ENCODE assay signal across 9 cellular contexts in the genomic region with DNA sequence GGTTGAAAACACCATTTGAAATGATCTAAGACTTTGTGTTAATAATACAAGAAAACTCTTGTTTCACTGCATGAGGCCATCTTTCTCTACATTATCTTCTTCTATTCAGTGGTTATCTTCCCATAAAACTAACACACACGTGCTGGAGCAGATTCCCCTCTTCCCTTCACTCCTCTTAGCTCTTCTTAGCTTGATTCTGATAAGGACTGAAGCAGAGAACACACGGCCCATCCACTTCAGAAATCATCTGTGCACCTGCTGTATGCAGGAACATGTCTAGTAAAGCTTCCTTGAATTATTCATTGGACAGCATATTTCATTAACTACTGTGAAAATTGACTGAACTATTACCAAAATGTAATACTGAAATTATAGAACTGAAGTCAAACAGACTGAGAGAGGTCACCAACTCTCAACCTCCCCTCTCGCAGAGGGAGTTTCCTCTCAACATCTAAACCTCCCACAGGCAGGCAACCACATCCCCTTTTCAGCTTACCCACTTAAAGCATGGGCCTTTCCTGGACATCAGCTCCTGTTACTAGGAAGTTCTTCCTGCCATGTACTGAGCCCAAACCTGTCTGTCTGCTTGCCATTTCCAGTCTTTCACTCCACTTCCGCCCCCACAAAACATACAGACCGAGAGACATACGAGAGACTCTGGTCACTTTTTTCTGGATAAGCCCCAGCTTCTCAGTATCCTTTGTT.
A peak's percentile ranks its signal among the peaks of the same experiment; 100 is the strongest.
DNase-seq lines count a peak whose midpoint lies in the region; ATAC-seq, FAIRE-seq and TF ChIP-seq lines count a peak whose summit lies in the region.
"Had no signal": no experiment of that assay in that cellular context is flagged by ENCODE, and none has a peak within 500 bp of the region (broad histone marks: within the 10 kb centered on the region; RNA-seq: fewer than 3 reads in every experiment).

No MANE protein-coding gene starts in this region.

- H3K27ac ChIP-seq in GM12878 (ENCODE audit: control insufficient read depth, insufficient read depth) (peak overlapping the region; percentile 83), PC-9 (no peak overlapping the region)
- H3K27ac ChIP-seq: breast epithelium had no signal

- DNase-seq in KG1 (lab: John Stamatoyannopoulos, UW) (peak; percentile 65), GM12878 (ENCODE audit: low read depth, low spot score) (peak; percentile 75), NCI-H226 (no peak), HEK293T (ENCODE audit: extremely low spot score) (no peak), NCI-H1694 treated with DMSO at 0.1 percent for 48 hours (lab: John Stamatoyannopoulos, UW) (no peak), PC-9 (no peak)

- 0% methylated on average over 6 of the region's 6 CpGs for WGBS in GM12878 (ENCODE audit: insufficient coverage, insufficient replicate concordance, low lambda C conversion rate, missing lambda C conversion rate)

- BruUV-seq in GM12878 (replicated peaks; lab: Mats Ljungman, UMichigan), result no TSS peak
- no TSS peak for BruUV-seq in PC-9 (replicated peaks; lab: Mats Ljungman, UMichigan)

- RAD21 ChIA-PET in GM12878 (lab: Charles Lee; ENCODE audit: unreplicated experiment), result interaction anchor here (1.0 to 1.9 kb wide), 3 partner anchors 9 to 64 kb away, joined by 3 to 6 read pairs (median 4); no protein-coding TSS in a partner anchor

- peak; percentile 96 for FAIRE-seq in GM12878 (lab: Jason Lieb, UNC)

- no peak overlapping the region for H3K4me3 ChIP-seq in GM12878
- no peak overlapping the region for H3K4me3 ChIP-seq in PC-9
- H3K4me3 ChIP-seq: breast epithelium had no signal

- in situ Hi-C loops in GM12878 (cut with MboI), result no loop called here

- peaks cover 6% of the 10 kb centered on the region for H3F3A ChIP-seq in PC-9 (ENCODE audit: insufficient read depth, low read depth)

- H3K36me3 ChIP-seq in GM12878 (ENCODE audit: control insufficient read depth in 2 of 2, insufficient read depth in 2 of 2, low read length in 1 of 2) (no peaks in the 10 kb centered on the region), PC-9 (ENCODE audit: low read depth) (no peaks in the 10 kb centered on the region)
- H3K36me3 ChIP-seq: breast epithelium had no signal

- TF ChIP-seq POLR2A in GM12878 (IDR thresholded peaks at IDR 0.05; ENCODE audit: low read depth, low read length), result no peak

- SMC1A ChIA-PET in GM12878 (lab: Charles Lee; ENCODE audit: uncharacterized antibody, unreplicated experiment), result interaction anchor here (1.0 to 2.2 kb wide), 6 partner anchors 9 to 214 kb away, joined by 3 to 11 read pairs (median 4); no protein-coding TSS in a partner anchor

- H3K4me1 ChIP-seq in GM12878 (ENCODE audit: control insufficient read depth, insufficient read depth, low read length) (peaks cover 23% of the 10 kb centered on the region), PC-9 (replicated peaks; ENCODE audit: insufficient read depth) (peaks cover 10% of the 10 kb centered on the region)
- H3K4me1 ChIP-seq: breast epithelium had no signal

- peak; percentile 21 to 51; a peak in 1 of 4 replicates for TF ChIP-seq EP300 in GM12878 (IDR thresholded peaks at IDR 0.05; ENCODE audit: borderline replicate concordance in 1 of 2, control insufficient read depth in 1 of 2, low read depth in 2 of 2, low read length in 2 of 2)

- H3K79me2 ChIP-seq in GM12878 (ENCODE audit: control insufficient read depth, insufficient read depth, low read length), result no peaks in the 10 kb centered on the region
- no peaks in the 10 kb centered on the region for H3K79me2 ChIP-seq in PC-9 (ENCODE audit: low read depth)

- ATAC-seq in GM18499 (IDR thresholded peaks at IDR 0.05; ENCODE audit: insufficient read depth, unreplicated experiment) (peak; percentile 86), GM21717 (IDR thresholded peaks at IDR 0.05; ENCODE audit: unreplicated experiment) (peak; percentile 87), GM12878 (peak; percentile 99)

- H3K9ac ChIP-seq in GM12878 (ENCODE audit: control insufficient read depth, insufficient read depth, low read length), result no peak overlapping the region

- POLR2A ChIA-PET in GM12878 (lab: Charles Lee) (interaction anchor here (0.5 to 1.0 kb wide), 2 partner anchors 30 to 98 kb away, joined by 3 read pairs; no protein-coding TSS in a partner anchor), HEK293T (lab: Yijun Ruan, JAX) (no interaction called here), PC-9 (lab: Charles Lee; ENCODE audit: unreplicated experiment) (no interaction called here)

- H2AFZ ChIP-seq in GM12878 (ENCODE audit: control insufficient read depth, low read depth, low read length), result no peak overlapping the region
- no peak overlapping the region for H2AFZ ChIP-seq in PC-9

- H3K4me2 ChIP-seq in GM12878 (ENCODE audit: control insufficient read depth, insufficient read depth) (peak overlapping the region; percentile 12), PC-9 (no peak overlapping the region)

- H3K9me2 ChIP-seq in PC-9 (ENCODE audit: insufficient read depth), result no peaks in the 10 kb centered on the region

- TF ChIP-seq CTCF in GM12878 (IDR thresholded peaks at IDR 0.05 in 2 of 3, conservative IDR thresholded peaks at IDR 0.05 in 1 of 3; ENCODE audit: control insufficient read depth in 2 of 3, extremely low read depth in 1 of 3, insufficient read depth in 1 of 3, low read depth in 3 of 3, low read length in 3 of 3) (no peak), PC-9 (conservative IDR thresholded peaks at IDR 0.05) (no peak)

- no peaks in the 10 kb centered on the region for H4K20me1 ChIP-seq in GM12878 (ENCODE audit: control insufficient read depth, insufficient read depth)
- H4K20me1 ChIP-seq in PC-9 (ENCODE audit: insufficient read depth), result no peaks in the 10 kb centered on the region

- TF ChIP-seq RAD21 in GM12878 (IDR thresholded peaks at IDR 0.05; ENCODE audit: insufficient read depth, low read depth, low read length), result no peak

- CTCF ChIA-PET in GM12878 (lab: Yijun Ruan, JAX), result interaction anchor here (0.9 to 1.6 kb wide), 5 partner anchors 14 to 215 kb away, joined by 3 to 4 read pairs (median 3); no protein-coding TSS in a partner anchor
- CTCF ChIA-PET in HEK293T (lab: Yijun Ruan, JAX), result no interaction called here
- CTCF ChIA-PET in PC-9 (lab: Charles Lee), result no interaction called here

- H3K9me3 ChIP-seq in GM12878 (replicated peaks; ENCODE audit: control insufficient read depth, insufficient read depth, low read length), result peaks cover 5% of the 10 kb centered on the region; the same call in 2 of the 3 replicates
- H3K9me3 ChIP-seq in PC-9 (ENCODE audit: insufficient read depth, low read depth), result no peaks in the 10 kb centered on the region
- H3K9me3 ChIP-seq: breast epithelium had no signal

- no peaks in the 10 kb centered on the region for H3K27me3 ChIP-seq in GM12878 (replicated peaks in 1 of 2; ENCODE audit: control insufficient read depth in 2 of 2, insufficient read depth in 2 of 2, low read length in 1 of 2)
- no peaks in the 10 kb centered on the region for H3K27me3 ChIP-seq in PC-9 (ENCODE audit: insufficient read depth, low read depth)
- H3K27me3 ChIP-seq: breast epithelium had no signal

- intact Hi-C loops in GM12878 (cut with micrococcal nuclease; ENCODE audit: unreplicated experiment), result loop anchor here (5.0 kb wide), 1 partner anchor 219 kb away; the partner anchor contains the start of gene GJB2
- intact Hi-C loops in PC-9 (cut with micrococcal nuclease; ENCODE audit: unreplicated experiment), result loop anchor here (10.0 kb wide), 1 partner anchor 73 kb away; no protein-coding TSS in a partner anchor

TF ChIP-seq in GM12878, 131 proteins besides CTCF, POLR2A, EP300 and RAD21 (continues in another document):
- TF ChIP-seq CBFB (IDR thresholded peaks at IDR 0.05; ENCODE audit: low read depth), result 0 out of 2 replicates have a peak, but pooled peaks have one; percentile 65
- TF ChIP-seq SMARCA5 (IDR thresholded peaks at IDR 0.05), result 0 out of 2 replicates have a peak, but pooled peaks have one; percentile 19
- TF ChIP-seq BHLHE40 (IDR thresholded peaks at IDR 0.05; ENCODE audit: borderline replicate concordance in 1 of 2, low read depth in 2 of 2, low read length in 1 of 2), result 0 out of 4 replicates have a peak, but pooled peaks of 1 of the 2 experiments have one; percentile 8
- TF ChIP-seq IKZF1 (conservative IDR thresholded peaks at IDR 0.05), result peak; percentile 91
- TF ChIP-seq FOXK2 (IDR thresholded peaks at IDR 0.05), result no peak
- peak; percentile 89 to 91 for TF ChIP-seq IKZF2 (IDR thresholded peaks at IDR 0.05)
- peak; percentile 75; the same call in 1 of the 2 replicates for TF ChIP-seq DPF2 (IDR thresholded peaks at IDR 0.05)
- TF ChIP-seq NR2F1 (conservative IDR thresholded peaks at IDR 0.05), result peak; percentile 89

TF ChIP-seq in HEK293T, 16 proteins besides CTCF, POLR2A, EP300 and RAD21:
- TF ChIP-seq ARNT (IDR thresholded peaks at IDR 0.05) (no peak), HDGF (IDR thresholded peaks at IDR 0.05; ENCODE audit: borderline replicate concordance) (no peak)

Comparison
In these comparisons a context has a peak if more than half of its experiments do, and no peak if none do; other contexts are left out.
1. DNase-seq: peak in KG1 (single experiment) and GM12878 (single experiment); none in NCI-H226 (single experiment), HEK293T (single experiment), NCI-H1694 treated with DMSO at 0.1 percent for 48 hours (single experiment) and PC-9 (0 of 2).
2. Peak in every context shown above with its lines, with median percentiles within 50 percentile points of each other: ATAC-seq.